ENCODE assay signal across 28 cellular contexts in genomic region chr19:28003543-28003942, GRCh38.
"Had no signal": no experiment of that assay in that cellular context is flagged by ENCODE, and none has a peak within 500 bp of the region (broad histone marks: within the 10 kb centered on the region; RNA-seq: fewer than 3 reads in every experiment).

No MANE protein-coding gene starts in this region.

- H3K27ac Mint-ChIP-seq: stimulated activated effector memory CD8-positive, alpha-beta T cell treated with anti-CD3 and anti-CD28 coated beads, Interleukin-12 subunit alpha, Interleukin-12 subunit beta, amount 100 ng/mL, for 72 hours; stimulated activated memory B cell treated with anti-CD40 and anti-IgM and Interleukin-4, amounts not matched to agents 10 μg/mL and 1 μg/mL and 100 μg/mL, for 72 hours; stimulated activated naive B cell treated with anti-CD40 and anti-IgM and Interleukin-4, amounts not matched to agents 10 μg/mL and 1 μg/mL and 100 μg/mL, for 72 hours; stimulated activated naive CD8-positive, alpha-beta T cell treated with anti-CD3 and anti-CD28 coated beads, Interleukin-15, Interleukin-2, amounts not matched to agents 100 ng/mL and 50 ng/mL, for 24 hours; type B pancreatic cell had no signal

- H3K27ac ChIP-seq: stomach, suprapubic skin, testis, thoracic aorta, thyroid gland, tibial artery, tibial nerve, transverse colon, upper lobe of left lung, upper lobe of right lung, uterus, vagina had no signal

- H3K9me3 Mint-ChIP-seq: type B pancreatic cell had no signal

- H3K36me3 Mint-ChIP-seq: stimulated activated effector memory CD8-positive, alpha-beta T cell treated with anti-CD3 and anti-CD28 coated beads, Interleukin-12 subunit alpha, Interleukin-12 subunit beta, amount 100 ng/mL, for 72 hours; stimulated activated memory B cell treated with anti-CD40 and anti-IgM and Interleukin-4, amounts not matched to agents 10 μg/mL and 1 μg/mL and 100 μg/mL, for 72 hours; stimulated activated naive B cell treated with anti-CD40 and anti-IgM and Interleukin-4, amounts not matched to agents 10 μg/mL and 1 μg/mL and 100 μg/mL, for 72 hours; type B pancreatic cell had no signal

- H3K4me3 Mint-ChIP-seq: stimulated activated effector memory CD8-positive, alpha-beta T cell treated with anti-CD3 and anti-CD28 coated beads, Interleukin-12 subunit alpha, Interleukin-12 subunit beta, amount 100 ng/mL, for 72 hours; stimulated activated memory B cell treated with anti-CD40 and anti-IgM and Interleukin-4, amounts not matched to agents 10 μg/mL and 1 μg/mL and 100 μg/mL, for 72 hours; stimulated activated naive B cell treated with anti-CD40 and anti-IgM and Interleukin-4, amounts not matched to agents 10 μg/mL and 1 μg/mL and 100 μg/mL, for 72 hours; stimulated activated naive CD8-positive, alpha-beta T cell treated with anti-CD3 and anti-CD28 coated beads, Interleukin-15, amount 100 ng/mL, for 72 hours; stimulated activated naive CD8-positive, alpha-beta T cell treated with anti-CD3 and anti-CD28 coated beads, Interleukin-15, Interleukin-2, amounts not matched to agents 100 ng/mL and 50 ng/mL, for 24 hours; type B pancreatic cell had no signal

- H3K4me1 ChIP-seq: stomach, suprapubic skin, testis, thyroid gland, tibial artery, tibial nerve, transverse colon, upper lobe of left lung, upper lobe of right lung, uterus, vagina had no signal

- H3K9me3 ChIP-seq: stomach, suprapubic skin, testis, thoracic aorta, thyroid gland, tibial artery, tibial nerve, transverse colon, upper lobe of left lung, upper lobe of right lung, uterus, vagina had no signal

- DNase-seq: stimulated activated CD4-positive, alpha-beta T cell treated with anti-CD3 and anti-CD28 coated beads, Interleukin-2, amount 100 ng/mL, for 48 hours; stimulated activated CD4-positive, alpha-beta T cell treated with anti-CD3 and anti-CD28 coated beads, Interleukin-4, amount 100 ng/mL, for 1 hour; stimulated activated CD4-positive, alpha-beta T cell treated with anti-CD3 and anti-CD28 coated beads, Interleukin-4, amount 100 ng/mL, for 24 hours; stimulated activated CD4-positive, alpha-beta T cell treated with anti-CD3 and anti-CD28 coated beads, Interleukin-4, amount 100 ng/mL, for 4 hours; stimulated activated CD8-positive, alpha-beta memory T cell treated with anti-CD3 and anti-CD28 coated beads, Interleukin-4, amount 100 ng/mL, for 48 hours; stimulated activated naive B cell treated with anti-CD40 and anti-IgM and Interleukin-4, amounts not matched to agents 10 μg/mL and 1 μg/mL and 100 μg/mL, for 72 hours; stimulated activated naive CD4-positive, alpha-beta T cell; stimulated activated naive CD4-positive, alpha-beta T cell treated with Interleukin-2 at 50 U/mL for 16 hours; stimulated activated naive CD8-positive, alpha-beta T cell treated with anti-CD3 and anti-CD28 coated beads, Interleukin-15, amount 100 ng/mL, for 72 hours; stimulated activated naive CD8-positive, alpha-beta T cell treated with anti-CD3 and anti-CD28 coated beads, Interleukin-15, Interleukin-2, amounts not matched to agents 100 U/mL and 50 U/mL, for 24 hours; stomach; substantia nigra; testis; thyroid gland; tibial artery; transverse colon; trophoblast cell; upper lobe of left lung; upper lobe of right lung; uterus had no signal

- H3K4me1 Mint-ChIP-seq: stimulated activated effector memory CD8-positive, alpha-beta T cell treated with anti-CD3 and anti-CD28 coated beads, Interleukin-12 subunit alpha, Interleukin-12 subunit beta, amount 100 ng/mL, for 72 hours; stimulated activated memory B cell treated with anti-CD40 and anti-IgM and Interleukin-4, amounts not matched to agents 10 μg/mL and 1 μg/mL and 100 μg/mL, for 72 hours; stimulated activated naive B cell treated with anti-CD40 and anti-IgM and Interleukin-4, amounts not matched to agents 10 μg/mL and 1 μg/mL and 100 μg/mL, for 72 hours; stimulated activated naive CD8-positive, alpha-beta T cell treated with anti-CD3 and anti-CD28 coated beads, Interleukin-15, amount 100 ng/mL, for 72 hours had no signal

- H3K4me3 ChIP-seq: stomach, suprapubic skin, testis, thoracic aorta, thyroid gland, tibial artery, tibial nerve, transverse colon, upper lobe of left lung, upper lobe of right lung, uterus, vagina had no signal

- H3K36me3 ChIP-seq: stomach, suprapubic skin, thoracic aorta, thyroid gland, tibial artery, tibial nerve, transverse colon, upper lobe of left lung, upper lobe of right lung, uterus, vagina had no signal

- ATAC-seq: stimulated activated memory B cell treated with anti-CD40 and anti-IgM and Interleukin-4, amounts not matched to agents 10 μg/mL and 1 μg/mL and 100 μg/mL, for 72 hours; stimulated activated naive B cell treated with anti-CD40 and anti-IgM and Interleukin-4, amounts not matched to agents 10 μg/mL and 1 μg/mL and 100 μg/mL, for 72 hours; stimulated activated naive CD8-positive, alpha-beta T cell treated with anti-CD3 and anti-CD28 coated beads, Interleukin-15, amount 100 ng/mL, for 72 hours; stimulated activated naive CD8-positive, alpha-beta T cell treated with anti-CD3 and anti-CD28 coated beads, Interleukin-15, Interleukin-2, amounts not matched to agents 100 U/mL and 50 U/mL, for 24 hours; upper lobe of right lung had no signal

- H3K27me3 Mint-ChIP-seq: stimulated activated memory B cell treated with anti-CD40 and anti-IgM and Interleukin-4, amounts not matched to agents 10 μg/mL and 1 μg/mL and 100 μg/mL, for 72 hours; stimulated activated naive B cell treated with anti-CD40 and anti-IgM and Interleukin-4, amounts not matched to agents 10 μg/mL and 1 μg/mL and 100 μg/mL, for 72 hours; stimulated activated naive CD8-positive, alpha-beta T cell treated with anti-CD3 and anti-CD28 coated beads, Interleukin-15, amount 100 ng/mL, for 72 hours; stimulated activated naive CD8-positive, alpha-beta T cell treated with anti-CD3 and anti-CD28 coated beads, Interleukin-15, Interleukin-2, amounts not matched to agents 100 ng/mL and 50 ng/mL, for 24 hours had no signal
